ENCODE assay signal across 1 cellular context in the genomic region with DNA sequence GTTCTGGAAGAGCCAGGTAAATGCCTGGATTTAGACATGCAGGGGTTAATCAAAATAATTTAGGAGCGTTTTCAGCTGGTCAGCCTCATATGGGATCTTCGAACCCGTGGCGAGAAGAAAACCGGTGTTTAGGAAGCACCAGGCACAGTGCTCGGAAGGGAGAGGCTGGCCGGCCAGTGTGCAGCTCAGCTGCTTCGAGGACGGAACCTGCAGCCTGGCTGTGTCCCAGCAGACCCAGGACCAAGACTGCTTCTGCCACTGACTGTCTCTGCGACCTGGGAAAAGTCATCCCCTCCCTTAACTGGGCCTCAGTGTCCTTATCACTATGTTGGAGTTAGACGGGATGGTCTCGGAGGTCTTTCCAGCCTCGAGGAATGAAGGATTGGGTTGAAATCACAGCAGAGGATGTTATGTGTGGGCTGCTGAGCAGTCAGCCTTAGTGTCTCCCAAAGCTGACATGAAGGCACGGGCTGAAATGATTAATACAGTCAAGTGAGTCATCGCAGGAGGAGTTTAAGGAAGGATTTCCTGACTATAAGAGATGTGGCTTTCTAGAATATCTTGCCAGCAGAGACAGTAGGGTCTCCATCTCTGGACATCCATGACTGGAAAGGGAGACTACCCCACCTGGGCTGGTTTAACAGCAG.
TF ChIP-seq lines count a peak whose summit lies in the region.

No MANE protein-coding gene starts in this region.

TF ChIP-seq in K562, 482 proteins besides CTCF, POLR2A, EP300 and RAD21 (continued from another document):
- TF ChIP-seq TFE3 (CRISPR knock-in tag; IDR thresholded peaks at IDR 0.05) = no peak
- TF ChIP-seq MEIS2 (IDR thresholded peaks at IDR 0.05; ENCODE audit: partially characterized antibody) = peak; percentile 94
- TF ChIP-seq EGR1 (conservative IDR thresholded peaks at IDR 0.05) = 0 out of 2 replicates have a peak, but pooled peaks have one; percentile 27
- peak; percentile 94 for TF ChIP-seq BHLHE40 (IDR thresholded peaks at IDR 0.05; ENCODE audit: low read length)
- TF ChIP-seq JUND (IDR thresholded peaks at IDR 0.05; ENCODE audit: borderline replicate concordance, low read depth, low read length) = peak; percentile 83
- TF ChIP-seq JUND (tag; IDR thresholded peaks at IDR 0.05; ENCODE audit: borderline replicate concordance, low read depth, low read length) = peak; percentile 89; the same call in 2 of the 3 replicates
- TF ChIP-seq FOSL1 (tag; conservative IDR thresholded peaks at IDR 0.05) = peak; percentile 90
- TF ChIP-seq, protein P1, sequence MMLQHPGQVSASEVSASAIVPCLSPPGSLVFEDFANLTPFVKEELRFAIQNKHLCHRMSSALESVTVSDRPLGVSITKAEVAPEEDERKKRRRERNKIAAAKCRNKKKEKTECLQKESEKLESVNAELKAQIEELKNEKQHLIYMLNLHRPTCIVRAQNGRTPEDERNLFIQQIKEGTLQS (IDR thresholded peaks at IDR 0.05) = peak; percentile 81
- TF ChIP-seq, protein P1 (CRISPR knock-in tag; conservative IDR thresholded peaks at IDR 0.05) = no peak
- 0 out of 2 replicates have a peak, but pooled peaks have one; percentile 18 for TF ChIP-seq ETV5 (CRISPR knock-in tag; IDR thresholded peaks at IDR 0.05; ENCODE audit: low read depth)
- TF ChIP-seq, protein P2, sequence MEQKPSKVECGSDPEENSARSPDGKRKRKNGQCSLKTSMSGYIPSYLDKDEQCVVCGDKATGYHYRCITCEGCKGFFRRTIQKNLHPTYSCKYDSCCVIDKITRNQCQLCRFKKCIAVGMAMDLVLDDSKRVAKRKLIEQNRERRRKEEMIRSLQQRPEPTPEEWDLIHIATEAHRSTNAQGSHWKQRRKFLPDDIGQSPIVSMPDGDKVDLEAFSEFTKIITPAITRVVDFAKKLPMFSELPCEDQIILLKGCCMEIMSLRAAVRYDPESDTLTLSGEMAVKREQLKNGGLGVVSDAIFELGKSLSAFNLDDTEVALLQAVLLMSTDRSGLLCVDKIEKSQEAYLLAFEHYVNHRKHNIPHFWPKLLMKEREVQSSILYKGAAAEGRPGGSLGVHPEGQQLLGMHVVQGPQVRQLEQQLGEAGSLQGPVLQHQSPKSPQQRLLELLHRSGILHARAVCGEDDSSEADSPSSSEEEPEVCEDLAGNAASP (IDR thresholded peaks at IDR 0.05) = no peak
- TF ChIP-seq ZKSCAN1 (IDR thresholded peaks at IDR 0.05; ENCODE audit: low read depth, low read length) = no peak
- TF ChIP-seq ZNF347 (CRISPR knock-in tag; IDR thresholded peaks at IDR 0.05; ENCODE audit: low read depth) = no peak
- peak; percentile 43; the same call in 1 of the 2 replicates for TF ChIP-seq PKNOX1 (IDR thresholded peaks at IDR 0.05)
- TF ChIP-seq KDM1A (IDR thresholded peaks at IDR 0.05) = peak; percentile 84
- TF ChIP-seq HDAC1 (IDR thresholded peaks at IDR 0.05) = 0 out of 4 replicates have a peak, but pooled peaks of 1 of the 2 experiments have one; percentile 29
- no peak for TF ChIP-seq ETV6 (IDR thresholded peaks at IDR 0.05; ENCODE audit: borderline replicate concordance in 1 of 2, low read depth in 2 of 2, low read length in 1 of 2)
- TF ChIP-seq ETV6 (CRISPR knock-in tag; IDR thresholded peaks at IDR 0.05; ENCODE audit: borderline replicate concordance) = no peak
- no peak for TF ChIP-seq PBX2 (CRISPR knock-in tag; IDR thresholded peaks at IDR 0.05; ENCODE audit: low read depth)
- TF ChIP-seq PBX2 (tag; conservative IDR thresholded peaks at IDR 0.05; ENCODE audit: low read depth) = peak; percentile 83
- TF ChIP-seq CREB5 (CRISPR knock-in tag; IDR thresholded peaks at IDR 0.05) = no peak
- TF ChIP-seq TEAD1 (CRISPR knock-in tag; IDR thresholded peaks at IDR 0.05) = no peak
